Comparison of ENCODE assay signal across 8 cellular contexts in the genomic region with DNA sequence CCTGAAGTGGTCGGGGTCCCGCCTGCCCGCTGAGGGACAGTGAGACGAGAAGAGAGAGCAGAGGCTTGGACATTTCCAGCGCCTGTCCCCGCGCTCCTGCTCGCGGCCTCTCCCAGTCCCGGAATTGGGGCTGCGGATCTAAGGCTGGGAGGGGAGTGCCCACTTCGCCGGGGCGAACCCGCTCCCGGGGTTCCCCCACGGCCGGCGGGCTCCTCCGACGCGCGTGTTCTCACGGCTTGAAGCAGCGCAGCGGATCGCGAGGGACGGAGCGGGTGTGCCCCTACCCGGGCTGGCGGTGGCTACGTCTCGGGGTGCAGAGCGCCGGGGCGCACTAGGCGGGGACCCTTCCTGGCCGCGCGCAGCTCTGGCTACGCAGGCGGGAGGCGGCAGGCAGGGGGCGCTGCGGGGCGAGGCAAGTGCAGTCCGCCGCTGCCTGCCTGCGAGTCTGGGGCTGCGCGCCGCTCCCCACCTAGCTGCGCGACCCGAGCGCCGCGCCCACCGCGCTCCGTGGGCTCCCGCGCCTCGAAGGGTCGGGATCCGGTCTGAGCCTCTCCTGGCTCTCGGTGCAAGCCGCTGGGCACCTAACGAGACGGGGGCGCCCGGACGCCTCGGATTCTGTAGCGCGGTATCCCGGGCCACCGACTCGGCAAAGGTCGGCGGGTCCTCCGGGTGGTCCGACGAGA. TPM values are rescaled to one million over a fixed set of nuclear protein-coding genes. Genes with fewer than 3 reads are reported as not detected.
DNase-seq lines count a peak whose midpoint lies in the region; ATAC-seq, FAIRE-seq and TF ChIP-seq lines count a peak whose summit lies in the region.

No MANE protein-coding gene starts in this region.

- H3F3A ChIP-seq in MM.1S (ENCODE audit: insufficient read depth, low read length) = no peaks in the 10 kb centered on the region

- H3K36me3 ChIP-seq in MM.1S (replicated peaks; ENCODE audit: insufficient read depth, low read length) (no peaks in the 10 kb centered on the region), bronchial epithelial cell (ENCODE audit: control insufficient read depth, insufficient read depth, low read length) (no peaks in the 10 kb centered on the region)

- H2AFZ ChIP-seq in MM.1S (ENCODE audit: low read length) = no peak overlapping the region

- peak overlapping the region; percentile 22 for H3K4me3 ChIP-seq in GM12864 (ENCODE audit: low read depth, low read length)
- peak overlapping the region; percentile 15; the same call in 1 of the 2 replicates for H3K4me3 ChIP-seq in MM.1S (ENCODE audit: low read length)
- H3K4me3 ChIP-seq in bronchial epithelial cell (ENCODE audit: low read depth, low read length) = peak overlapping the region; percentile 41

- H3K4me1 ChIP-seq in MM.1S (ENCODE audit: low read length) = peaks cover 6% of the 10 kb centered on the region; the same call in 1 of the 2 replicates

- peak; percentile 72 for TF ChIP-seq CTCF in GM12864 (IDR thresholded peaks at IDR 0.05; ENCODE audit: low read depth, low read length, missing control alignments)
- peak; percentile 66 for TF ChIP-seq CTCF in MM.1S (IDR thresholded peaks at IDR 0.05; ENCODE audit: low read length)
- TF ChIP-seq CTCF in bronchial epithelial cell (IDR thresholded peaks at IDR 0.05; ENCODE audit: insufficient read depth, low read length, severe bottlenecking) = peak; percentile 80

- peaks cover 96% of the 10 kb centered on the region for H3K27me3 ChIP-seq in MM.1S (replicated peaks; ENCODE audit: insufficient read depth, low read length)
- H3K27me3 ChIP-seq in bronchial epithelial cell (ENCODE audit: control insufficient read depth, insufficient read depth, low read length) = peaks cover 7% of the 10 kb centered on the region

- ATAC-seq in GM21529 (IDR thresholded peaks at IDR 0.05; ENCODE audit: unreplicated experiment) = no peak

- DNase-seq in GM12864 (ENCODE audit: low read depth) = no peak
- DNase-seq in MM.1S = peak; percentile 49
- DNase-seq in activated CD4-positive, CD25-positive, alpha-beta regulatory T cell treated with anti-CD3 and anti-CD28 coated beads, Interleukin-2, amount 50 U/mL, for 16 hours (ENCODE audit: low read depth, low spot score) = peak; percentile 55
- DNase-seq in bronchial epithelial cell (ENCODE audit: low read depth) = no peak
- DNase-seq in iris pigment epithelial cell (ENCODE audit: low read depth) = peak; percentile 57
- DNase-seq in stimulated activated CD4-positive, alpha-beta T cell treated with anti-CD3 and anti-CD28 coated beads, Interleukin-12 subunit alpha, Interleukin-12 subunit beta, amount 100 ng/mL, for 4 hours = peak; percentile 89
- no peak for DNase-seq in cortex of kidney (lab: John Stamatoyannopoulos, UW)

- H3K4me2 ChIP-seq in MM.1S (ENCODE audit: low read depth, low read length) = peak overlapping the region; percentile 82; the same call in 1 of the 2 replicates

- FAIRE-seq in bronchial epithelial cell (lab: Jason Lieb, UNC) = no peak

- H3K9me2 ChIP-seq in MM.1S (replicated peaks; ENCODE audit: insufficient read depth, low read length) = no peaks in the 10 kb centered on the region

- H3K27ac ChIP-seq in MM.1S (ENCODE audit: low read length) = no peak overlapping the region

- H3K79me2 ChIP-seq in MM.1S (ENCODE audit: low read length) = no peaks in the 10 kb centered on the region

- H3K9me3 ChIP-seq in MM.1S (replicated peaks; ENCODE audit: insufficient read depth, low read length) = no peaks in the 10 kb centered on the region

- H3K9ac ChIP-seq in MM.1S (ENCODE audit: low read length) = no peak overlapping the region

- H4K20me1 ChIP-seq in MM.1S (ENCODE audit: insufficient read depth, low read length) = peaks cover 8% of the 10 kb centered on the region; the same call in 1 of the 2 replicates

RNA-seq across cellular contexts. Expression of a gene that starts 1.2 kb away (rescaled TPM):
- 0.53 and 4.5 TPM in 2 replicates for total RNA-seq in bronchial epithelial cell

Comparison
In these comparisons a context has a peak if more than half of its experiments do, and no peak if none do; other contexts are left out.
1. DNase-seq: peak in MM.1S (single experiment), activated CD4-positive, CD25-positive, alpha-beta regulatory T cell treated with anti-CD3 and anti-CD28 coated beads, Interleukin-2, amount 50 U/mL, for 16 hours (single experiment), iris pigment epithelial cell (single experiment) and stimulated activated CD4-positive, alpha-beta T cell treated with anti-CD3 and anti-CD28 coated beads, Interleukin-12 subunit alpha, Interleukin-12 subunit beta, amount 100 ng/mL, for 4 hours (single experiment); none in GM12864 (single experiment), bronchial epithelial cell (single experiment) and cortex of kidney (single experiment).
2. Peak in every context shown above with its lines, with median percentiles within 50 percentile points of each other: H3K4me3 ChIP-seq and CTCF ChIP-seq.